In genomic region chr9:89397471-89397870, GRCh38 we compare ENCODE assay signal across 17 cellular contexts.
"Had no signal": no experiment of that assay in that cellular context is flagged by ENCODE, and none has a peak within 500 bp of the region (broad histone marks: within the 10 kb centered on the region; RNA-seq: fewer than 3 reads in every experiment).

No MANE protein-coding gene starts in this region.

- H3K4me1 ChIP-seq: adrenal gland, parathyroid adenoma, SJCRH30, tibial artery, uterus had no signal

- FAIRE-seq: endometrium, keratinocyte had no signal

- H3K9me3 ChIP-seq: adrenal gland, SJCRH30, tibial artery, uterus had no signal

- ATAC-seq: esophagus mucosa, left lobe of liver had no signal

- DNase-seq: activated gamma-delta T cell treated with Interleukin-2 at 50 U/mL for 16 hours; activated T-cell treated with anti-CD3 and anti-CD28 coated beads for 4 hours; adrenal gland; dorsolateral prefrontal cortex; hippocampal formation; midbrain; SJCRH30; stimulated activated CD4-positive, alpha-beta T cell treated with anti-CD3 and anti-CD28 coated beads, Interleukin-12 subunit alpha, Interleukin-12 subunit beta, amount 100 ng/mL, for 4 hours; stimulated activated CD4-positive, alpha-beta T cell treated with anti-CD3 and anti-CD28 coated beads, Interleukin-2, amount 100 ng/mL, for 24 hours; tibial artery; uterus had no signal

- H3K36me3 ChIP-seq: SJCRH30, uterus had no signal

- H3K27me3 ChIP-seq: adrenal gland, cardiac muscle cell, dorsolateral prefrontal cortex, tibial artery, uterus had no signal

- H3K27ac ChIP-seq: adrenal gland, cardiac muscle cell, parathyroid adenoma, SJCRH30, tibial artery, uterus had no signal

- H3K4me3 ChIP-seq: adrenal gland, cardiac muscle cell, dorsolateral prefrontal cortex, SJCRH30, tibial artery, uterus had no signal
